ENCODE assay signal across 8 cellular contexts in the genomic region with DNA sequence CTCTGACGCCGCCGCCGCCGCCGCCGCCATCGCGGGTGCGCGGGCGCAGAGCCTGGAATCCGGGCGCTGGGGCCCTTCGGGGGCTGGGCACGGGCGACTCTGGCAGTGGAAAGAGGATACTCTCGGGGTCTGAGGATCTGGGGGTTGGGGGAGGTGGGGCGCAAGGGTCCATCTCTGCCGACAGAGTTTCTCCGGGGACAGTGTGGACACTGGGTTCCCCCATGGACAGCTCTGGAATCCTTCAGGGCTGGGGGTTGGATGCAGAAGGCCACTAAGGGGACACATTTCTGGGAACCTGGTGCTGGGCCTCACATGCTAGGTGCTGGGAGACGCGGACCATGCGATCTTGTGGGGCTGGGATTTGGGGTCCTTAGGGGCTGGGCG. TPM values are rescaled to one million over a fixed set of nuclear protein-coding genes. Genes with fewer than 3 reads are reported as not detected.
DNase-seq lines count a peak whose midpoint lies in the region; ATAC-seq and TF ChIP-seq lines count a peak whose summit lies in the region.

No MANE protein-coding gene starts in this region.

- DNase-seq in stimulated activated naive CD8-positive, alpha-beta T cell treated with anti-CD3 and anti-CD28 coated beads, Interleukin-15, Interleukin-2, amounts not matched to agents 100 U/mL and 50 U/mL, for 24 hours: no peak
- DNase-seq in lower lobe of right lung (no peak), NCI-H524 treated with DMSO at 0.1 percent for 48 hours (lab: John Stamatoyannopoulos, UW) (no peak), mucosa of descending colon (no peak)

- intact Hi-C loops in lower lobe of right lung (cut with DNase I): no loop called here
- intact Hi-C loops in mucosa of descending colon (cut with DNase I, micrococcal nuclease): no loop called here

- H3K27ac Mint-ChIP-seq in stimulated activated naive CD8-positive, alpha-beta T cell treated with anti-CD3 and anti-CD28 coated beads, Interleukin-15, Interleukin-2, amounts not matched to agents 100 ng/mL and 50 ng/mL, for 24 hours: no peak overlapping the region

- peak overlapping the region; percentile 69 for H3K4me3 Mint-ChIP-seq in stimulated activated naive CD8-positive, alpha-beta T cell treated with anti-CD3 and anti-CD28 coated beads, Interleukin-15, Interleukin-2, amounts not matched to agents 100 ng/mL and 50 ng/mL, for 24 hours

- H3K36me3 ChIP-seq in lower lobe of right lung: peaks cover 16% of the 10 kb centered on the region
- H3K36me3 ChIP-seq in mucosa of descending colon (ENCODE audit: low read depth): peaks cover 5% of the 10 kb centered on the region

- peaks cover 34% of the 10 kb centered on the region for H3K4me1 Mint-ChIP-seq in stimulated activated naive CD8-positive, alpha-beta T cell treated with anti-CD3 and anti-CD28 coated beads, Interleukin-15, Interleukin-2, amounts not matched to agents 100 ng/mL and 50 ng/mL, for 24 hours (ENCODE audit: low read depth)

- TF ChIP-seq POLR2A in GM18505 (IDR thresholded peaks at IDR 0.05; ENCODE audit: borderline replicate concordance, extremely low read depth, insufficient read depth, insufficient read length): no peak

- peaks cover 8% of the 10 kb centered on the region for H3K36me3 Mint-ChIP-seq in stimulated activated naive CD8-positive, alpha-beta T cell treated with anti-CD3 and anti-CD28 coated beads, Interleukin-15, Interleukin-2, amounts not matched to agents 100 ng/mL and 50 ng/mL, for 24 hours (ENCODE audit: low read depth)

- H3K27ac ChIP-seq in angular gyrus (ENCODE audit: low read depth, low read length) (peak overlapping the region; percentile 37), lower lobe of right lung (no peak overlapping the region)

- H3K9me3 ChIP-seq in lower lobe of right lung (no peaks in the 10 kb centered on the region), mucosa of descending colon (no peaks in the 10 kb centered on the region)

- H3K27me3 ChIP-seq in lower lobe of right lung (ENCODE audit: low read depth): peaks cover 45% of the 10 kb centered on the region

- H3K4me1 ChIP-seq in lower lobe of right lung (peaks cover 50% of the 10 kb centered on the region), mucosa of descending colon (ENCODE audit: low read depth) (peaks cover 48% of the 10 kb centered on the region)

- H3K9me3 Mint-ChIP-seq in stimulated activated naive CD8-positive, alpha-beta T cell treated with anti-CD3 and anti-CD28 coated beads, Interleukin-15, Interleukin-2, amounts not matched to agents 100 ng/mL and 50 ng/mL, for 24 hours: no peaks in the 10 kb centered on the region

- TF ChIP-seq CTCF in lower lobe of right lung (IDR thresholded peaks at IDR 0.05) (no peak), mucosa of descending colon (IDR thresholded peaks at IDR 0.05) (no peak)

- H3K4me3 ChIP-seq in lower lobe of right lung (peak overlapping the region; percentile 49), mucosa of descending colon (no peak overlapping the region)

- H3K27me3 Mint-ChIP-seq in stimulated activated naive CD8-positive, alpha-beta T cell treated with anti-CD3 and anti-CD28 coated beads, Interleukin-15, Interleukin-2, amounts not matched to agents 100 ng/mL and 50 ng/mL, for 24 hours: peaks cover 33% of the 10 kb centered on the region

- ATAC-seq in stimulated activated naive CD8-positive, alpha-beta T cell treated with anti-CD3 and anti-CD28 coated beads, Interleukin-15, Interleukin-2, amounts not matched to agents 100 U/mL and 50 U/mL, for 24 hours: no peak
- no peak for ATAC-seq in lower lobe of right lung
- ATAC-seq in HG02970 (IDR thresholded peaks at IDR 0.05; ENCODE audit: low FRiP score, unreplicated experiment): no peak
- no peak for ATAC-seq in mucosa of descending colon
- ATAC-seq in GM18505 (IDR thresholded peaks at IDR 0.05; ENCODE audit: unreplicated experiment): no peak

RNA-seq across cellular contexts. Expression of gene TGFBR3L, which starts 2.3 kb away (rescaled TPM):
- 2.1 TPM for total RNA-seq in lower lobe of right lung
- under 1 TPM in 1 of 3 donors, not detected in 2; 0.79 TPM for total RNA-seq in mucosa of descending colon

RNA-seq across cellular contexts. Expression of gene SNAPC2, which starts 3.2 kb away (rescaled TPM):
- total RNA-seq in lower lobe of right lung: 17.6 TPM
- 10 to 100 TPM; 10.7 to 22.1 (median 14.7) TPM for total RNA-seq in mucosa of descending colon

RNA-seq across cellular contexts. Expression of gene CTXN1, which starts 9.0 kb away (rescaled TPM):
- 5.8 TPM for total RNA-seq in lower lobe of right lung
- total RNA-seq in mucosa of descending colon: 10 to 100 TPM in 1 of 3 donors, 1 to 10 TPM in 1, under 1 TPM in 1; 0.69 to 28.3 (median 1.9) TPM

RNA-seq across cellular contexts. Expression of gene MAP2K7, which starts 13.2 kb away (rescaled TPM):
- total RNA-seq in lower lobe of right lung: 38.6 TPM
- 10 to 100 TPM; 31.5 to 49.2 (median 41.7) TPM for total RNA-seq in mucosa of descending colon

RNA-seq across cellular contexts. Expression of gene TIMM44, which starts 26.6 kb away (rescaled TPM):
- 45.2 TPM for total RNA-seq in lower lobe of right lung
- total RNA-seq in mucosa of descending colon: 10 to 100 TPM; 55.5 to 80.4 (median 63.4) TPM
